In the genomic region with DNA sequence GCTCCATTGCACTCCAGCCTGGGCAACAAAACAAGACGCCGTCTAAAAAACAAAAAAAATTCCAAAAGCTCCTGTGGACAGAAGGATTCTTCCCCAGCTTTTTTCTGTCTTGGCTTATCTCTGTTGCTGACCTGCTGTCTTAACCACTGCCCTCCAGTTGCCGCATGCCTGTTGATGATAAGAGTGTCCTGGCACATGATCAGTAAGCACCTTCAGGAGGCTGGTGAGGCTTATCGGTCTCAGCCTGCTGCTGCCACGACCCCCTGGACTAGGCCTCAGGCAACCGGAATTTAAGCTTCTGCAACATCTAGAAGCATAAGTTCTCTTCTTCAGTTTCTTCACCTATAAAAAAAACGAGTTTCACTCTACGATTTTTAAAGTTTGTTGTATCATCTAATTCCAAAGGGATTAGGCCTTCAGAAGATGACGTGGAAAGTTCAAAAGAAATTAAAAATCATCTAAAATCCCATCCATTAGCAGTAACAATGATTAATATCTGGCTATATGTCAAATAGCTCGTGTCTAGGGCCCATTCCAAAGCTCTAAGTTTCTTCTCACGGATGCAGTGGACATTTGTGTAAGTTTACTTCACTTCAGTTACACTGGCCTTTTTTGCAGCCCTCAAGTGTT, we compare ENCODE assay signal across 1 cellular context.
TF ChIP-seq lines count a peak whose summit lies in the region.

No MANE protein-coding gene starts in this region.

TF ChIP-seq in K562, 482 proteins besides CTCF, POLR2A, EP300 and RAD21 (continued from another document and continues in another):
- TF ChIP-seq SMARCA5 (IDR thresholded peaks at IDR 0.05), result no peak
- TF ChIP-seq KDM2B (CRISPR knock-in tag; IDR thresholded peaks at IDR 0.05), result no peak; the same call in 1 of the 2 replicates
- peak in 1 of 2 experiments; percentile 56; a peak in 2 of 4 replicates for TF ChIP-seq FOXA3 (CRISPR knock-in tag; conservative IDR thresholded peaks at IDR 0.05 in 1 of 2, IDR thresholded peaks at IDR 0.05 in 1 of 2)
- no peak for TF ChIP-seq FOXP1 (CRISPR knock-in tag; IDR thresholded peaks at IDR 0.05)
- TF ChIP-seq ZNF23 (CRISPR knock-in tag; IDR thresholded peaks at IDR 0.05), result peak; percentile 70; the same call in 1 of the 2 replicates
- TF ChIP-seq, protein P1, sequence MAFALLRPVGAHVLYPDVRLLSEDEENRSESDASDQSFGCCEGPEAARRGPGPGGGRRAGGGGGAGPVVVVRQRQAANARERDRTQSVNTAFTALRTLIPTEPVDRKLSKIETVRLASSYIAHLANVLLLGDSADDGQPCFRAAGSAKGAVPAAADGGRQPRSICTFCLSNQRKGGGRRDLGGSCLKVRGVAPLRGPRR (CRISPR knock-in tag; IDR thresholded peaks at IDR 0.05), result no peak
- TF ChIP-seq, protein P2, sequence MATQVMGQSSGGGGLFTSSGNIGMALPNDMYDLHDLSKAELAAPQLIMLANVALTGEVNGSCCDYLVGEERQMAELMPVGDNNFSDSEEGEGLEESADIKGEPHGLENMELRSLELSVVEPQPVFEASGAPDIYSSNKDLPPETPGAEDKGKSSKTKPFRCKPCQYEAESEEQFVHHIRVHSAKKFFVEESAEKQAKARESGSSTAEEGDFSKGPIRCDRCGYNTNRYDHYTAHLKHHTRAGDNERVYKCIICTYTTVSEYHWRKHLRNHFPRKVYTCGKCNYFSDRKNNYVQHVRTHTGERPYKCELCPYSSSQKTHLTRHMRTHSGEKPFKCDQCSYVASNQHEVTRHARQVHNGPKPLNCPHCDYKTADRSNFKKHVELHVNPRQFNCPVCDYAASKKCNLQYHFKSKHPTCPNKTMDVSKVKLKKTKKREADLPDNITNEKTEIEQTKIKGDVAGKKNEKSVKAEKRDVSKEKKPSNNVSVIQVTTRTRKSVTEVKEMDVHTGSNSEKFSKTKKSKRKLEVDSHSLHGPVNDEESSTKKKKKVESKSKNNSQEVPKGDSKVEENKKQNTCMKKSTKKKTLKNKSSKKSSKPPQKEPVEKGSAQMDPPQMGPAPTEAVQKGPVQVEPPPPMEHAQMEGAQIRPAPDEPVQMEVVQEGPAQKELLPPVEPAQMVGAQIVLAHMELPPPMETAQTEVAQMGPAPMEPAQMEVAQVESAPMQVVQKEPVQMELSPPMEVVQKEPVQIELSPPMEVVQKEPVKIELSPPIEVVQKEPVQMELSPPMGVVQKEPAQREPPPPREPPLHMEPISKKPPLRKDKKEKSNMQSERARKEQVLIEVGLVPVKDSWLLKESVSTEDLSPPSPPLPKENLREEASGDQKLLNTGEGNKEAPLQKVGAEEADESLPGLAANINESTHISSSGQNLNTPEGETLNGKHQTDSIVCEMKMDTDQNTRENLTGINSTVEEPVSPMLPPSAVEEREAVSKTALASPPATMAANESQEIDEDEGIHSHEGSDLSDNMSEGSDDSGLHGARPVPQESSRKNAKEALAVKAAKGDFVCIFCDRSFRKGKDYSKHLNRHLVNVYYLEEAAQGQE (CRISPR knock-in tag; IDR thresholded peaks at IDR 0.05; ENCODE audit: low read depth), result no peak
- TF ChIP-seq ZNF175 (CRISPR knock-in tag; IDR thresholded peaks at IDR 0.05; ENCODE audit: low read depth), result peak; percentile 89
- peak; percentile 95 for TF ChIP-seq ZBTB7A (IDR thresholded peaks at IDR 0.05; ENCODE audit: borderline replicate concordance, control insufficient read depth, low read depth, low read length)
- peak; percentile 74 for TF ChIP-seq ZNF239 (CRISPR knock-in tag; IDR thresholded peaks at IDR 0.05)
- TF ChIP-seq TAF7 (tag; IDR thresholded peaks at IDR 0.05), result no peak
- TF ChIP-seq MAFG (tag; conservative IDR thresholded peaks at IDR 0.05), result peak; percentile 71
- TF ChIP-seq ZNF121 (CRISPR knock-in tag; conservative IDR thresholded peaks at IDR 0.05), result no peak
- peak; percentile 99 for TF ChIP-seq GATA2 (CRISPR knock-in tag; IDR thresholded peaks at IDR 0.05)
- TF ChIP-seq ZNF586 (CRISPR knock-in tag; conservative IDR thresholded peaks at IDR 0.05), result no peak; the same call in 1 of the 2 replicates
- TF ChIP-seq FOXK2 (conservative IDR thresholded peaks at IDR 0.05 in 1 of 2, IDR thresholded peaks at IDR 0.05 in 1 of 2; ENCODE audit: low read depth in 2 of 2), result peak; percentile 65 to 76; a peak in 3 of 4 replicates
- TF ChIP-seq, protein P3, sequence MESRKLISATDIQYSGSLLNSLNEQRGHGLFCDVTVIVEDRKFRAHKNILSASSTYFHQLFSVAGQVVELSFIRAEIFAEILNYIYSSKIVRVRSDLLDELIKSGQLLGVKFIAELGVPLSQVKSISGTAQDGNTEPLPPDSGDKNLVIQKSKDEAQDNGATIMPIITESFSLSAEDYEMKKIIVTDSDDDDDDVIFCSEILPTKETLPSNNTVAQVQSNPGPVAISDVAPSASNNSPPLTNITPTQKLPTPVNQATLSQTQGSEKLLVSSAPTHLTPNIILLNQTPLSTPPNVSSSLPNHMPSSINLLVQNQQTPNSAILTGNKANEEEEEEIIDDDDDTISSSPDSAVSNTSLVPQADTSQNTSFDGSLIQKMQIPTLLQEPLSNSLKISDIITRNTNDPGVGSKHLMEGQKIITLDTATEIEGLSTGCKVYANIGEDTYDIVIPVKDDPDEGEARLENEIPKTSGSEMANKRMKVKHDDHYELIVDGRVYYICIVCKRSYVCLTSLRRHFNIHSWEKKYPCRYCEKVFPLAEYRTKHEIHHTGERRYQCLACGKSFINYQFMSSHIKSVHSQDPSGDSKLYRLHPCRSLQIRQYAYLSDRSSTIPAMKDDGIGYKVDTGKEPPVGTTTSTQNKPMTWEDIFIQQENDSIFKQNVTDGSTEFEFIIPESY (CRISPR knock-in tag; IDR thresholded peaks at IDR 0.05), result peak; percentile 66; the same call in 1 of the 2 replicates
- peak; percentile 56; the same call in 1 of the 2 replicates for TF ChIP-seq ZNF445 (CRISPR knock-in tag; IDR thresholded peaks at IDR 0.05; ENCODE audit: low read depth)
- no peak for TF ChIP-seq SUPT5H (IDR thresholded peaks at IDR 0.05)
- TF ChIP-seq POLR2G (IDR thresholded peaks at IDR 0.05; ENCODE audit: low read depth, low read length), result no peak
- TF ChIP-seq, protein P4, sequence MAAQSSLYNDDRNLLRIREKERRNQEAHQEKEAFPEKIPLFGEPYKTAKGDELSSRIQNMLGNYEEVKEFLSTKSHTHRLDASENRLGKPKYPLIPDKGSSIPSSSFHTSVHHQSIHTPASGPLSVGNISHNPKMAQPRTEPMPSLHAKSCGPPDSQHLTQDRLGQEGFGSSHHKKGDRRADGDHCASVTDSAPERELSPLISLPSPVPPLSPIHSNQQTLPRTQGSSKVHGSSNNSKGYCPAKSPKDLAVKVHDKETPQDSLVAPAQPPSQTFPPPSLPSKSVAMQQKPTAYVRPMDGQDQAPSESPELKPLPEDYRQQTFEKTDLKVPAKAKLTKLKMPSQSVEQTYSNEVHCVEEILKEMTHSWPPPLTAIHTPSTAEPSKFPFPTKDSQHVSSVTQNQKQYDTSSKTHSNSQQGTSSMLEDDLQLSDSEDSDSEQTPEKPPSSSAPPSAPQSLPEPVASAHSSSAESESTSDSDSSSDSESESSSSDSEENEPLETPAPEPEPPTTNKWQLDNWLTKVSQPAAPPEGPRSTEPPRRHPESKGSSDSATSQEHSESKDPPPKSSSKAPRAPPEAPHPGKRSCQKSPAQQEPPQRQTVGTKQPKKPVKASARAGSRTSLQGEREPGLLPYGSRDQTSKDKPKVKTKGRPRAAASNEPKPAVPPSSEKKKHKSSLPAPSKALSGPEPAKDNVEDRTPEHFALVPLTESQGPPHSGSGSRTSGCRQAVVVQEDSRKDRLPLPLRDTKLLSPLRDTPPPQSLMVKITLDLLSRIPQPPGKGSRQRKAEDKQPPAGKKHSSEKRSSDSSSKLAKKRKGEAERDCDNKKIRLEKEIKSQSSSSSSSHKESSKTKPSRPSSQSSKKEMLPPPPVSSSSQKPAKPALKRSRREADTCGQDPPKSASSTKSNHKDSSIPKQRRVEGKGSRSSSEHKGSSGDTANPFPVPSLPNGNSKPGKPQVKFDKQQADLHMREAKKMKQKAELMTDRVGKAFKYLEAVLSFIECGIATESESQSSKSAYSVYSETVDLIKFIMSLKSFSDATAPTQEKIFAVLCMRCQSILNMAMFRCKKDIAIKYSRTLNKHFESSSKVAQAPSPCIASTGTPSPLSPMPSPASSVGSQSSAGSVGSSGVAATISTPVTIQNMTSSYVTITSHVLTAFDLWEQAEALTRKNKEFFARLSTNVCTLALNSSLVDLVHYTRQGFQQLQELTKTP (IDR thresholded peaks at IDR 0.05; ENCODE audit: low read depth in 1 of 2, partially characterized antibody in 2 of 2), result peak; percentile 71 to 95
- no peak for TF ChIP-seq ZNF57 (CRISPR knock-in tag; IDR thresholded peaks at IDR 0.05)
- TF ChIP-seq CCNT2 (IDR thresholded peaks at IDR 0.05; ENCODE audit: borderline replicate concordance, extremely low read depth, insufficient read length, low read depth, low read length), result peak; percentile 98
- no peak for TF ChIP-seq TAF15 (IDR thresholded peaks at IDR 0.05; ENCODE audit: low read depth, low read length)
- TF ChIP-seq MBD2 (IDR thresholded peaks at IDR 0.05; ENCODE audit: borderline replicate concordance, low read depth), result peak; percentile 86
- no peak for TF ChIP-seq EWSR1 (IDR thresholded peaks at IDR 0.05; ENCODE audit: borderline replicate concordance, low read depth, partially characterized antibody)
- TF ChIP-seq HNRNPLL (IDR thresholded peaks at IDR 0.05; ENCODE audit: low read depth, low read length, poor library complexity, severe bottlenecking), result no peak
- TF ChIP-seq HMGN3 (IDR thresholded peaks at IDR 0.05; ENCODE audit: borderline replicate concordance, extremely low read depth, insufficient read length, low read depth, low read length), result peak; percentile 96
- TF ChIP-seq, protein P5, sequence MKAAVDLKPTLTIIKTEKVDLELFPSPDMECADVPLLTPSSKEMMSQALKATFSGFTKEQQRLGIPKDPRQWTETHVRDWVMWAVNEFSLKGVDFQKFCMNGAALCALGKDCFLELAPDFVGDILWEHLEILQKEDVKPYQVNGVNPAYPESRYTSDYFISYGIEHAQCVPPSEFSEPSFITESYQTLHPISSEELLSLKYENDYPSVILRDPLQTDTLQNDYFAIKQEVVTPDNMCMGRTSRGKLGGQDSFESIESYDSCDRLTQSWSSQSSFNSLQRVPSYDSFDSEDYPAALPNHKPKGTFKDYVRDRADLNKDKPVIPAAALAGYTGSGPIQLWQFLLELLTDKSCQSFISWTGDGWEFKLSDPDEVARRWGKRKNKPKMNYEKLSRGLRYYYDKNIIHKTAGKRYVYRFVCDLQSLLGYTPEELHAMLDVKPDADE (conservative IDR thresholded peaks at IDR 0.05; ENCODE audit: control insufficient read depth, low read depth, low read length), result peak; percentile 91
- TF ChIP-seq CHD1 (IDR thresholded peaks at IDR 0.05; ENCODE audit: low read length), result no peak
- TF ChIP-seq MTF1 (CRISPR knock-in tag; IDR thresholded peaks at IDR 0.05; ENCODE audit: borderline replicate concordance), result no peak
- TF ChIP-seq, protein P6, sequence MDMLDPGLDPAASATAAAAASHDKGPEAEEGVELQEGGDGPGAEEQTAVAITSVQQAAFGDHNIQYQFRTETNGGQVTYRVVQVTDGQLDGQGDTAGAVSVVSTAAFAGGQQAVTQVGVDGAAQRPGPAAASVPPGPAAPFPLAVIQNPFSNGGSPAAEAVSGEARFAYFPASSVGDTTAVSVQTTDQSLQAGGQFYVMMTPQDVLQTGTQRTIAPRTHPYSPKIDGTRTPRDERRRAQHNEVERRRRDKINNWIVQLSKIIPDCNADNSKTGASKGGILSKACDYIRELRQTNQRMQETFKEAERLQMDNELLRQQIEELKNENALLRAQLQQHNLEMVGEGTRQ (CRISPR knock-in tag; IDR thresholded peaks at IDR 0.05), result peak; percentile 45
- TF ChIP-seq PTRF (tag; IDR thresholded peaks at IDR 0.05), result no peak
- no peak for TF ChIP-seq PCBP2 (IDR thresholded peaks at IDR 0.05; ENCODE audit: low read depth, low read length, poor library complexity, severe bottlenecking)
- peak; percentile 88; the same call in 1 of the 2 replicates for TF ChIP-seq ZNF668 (CRISPR knock-in tag; IDR thresholded peaks at IDR 0.05)
- TF ChIP-seq POLR2H (tag; IDR thresholded peaks at IDR 0.05; ENCODE audit: low read depth), result no peak
- TF ChIP-seq, protein P7, sequence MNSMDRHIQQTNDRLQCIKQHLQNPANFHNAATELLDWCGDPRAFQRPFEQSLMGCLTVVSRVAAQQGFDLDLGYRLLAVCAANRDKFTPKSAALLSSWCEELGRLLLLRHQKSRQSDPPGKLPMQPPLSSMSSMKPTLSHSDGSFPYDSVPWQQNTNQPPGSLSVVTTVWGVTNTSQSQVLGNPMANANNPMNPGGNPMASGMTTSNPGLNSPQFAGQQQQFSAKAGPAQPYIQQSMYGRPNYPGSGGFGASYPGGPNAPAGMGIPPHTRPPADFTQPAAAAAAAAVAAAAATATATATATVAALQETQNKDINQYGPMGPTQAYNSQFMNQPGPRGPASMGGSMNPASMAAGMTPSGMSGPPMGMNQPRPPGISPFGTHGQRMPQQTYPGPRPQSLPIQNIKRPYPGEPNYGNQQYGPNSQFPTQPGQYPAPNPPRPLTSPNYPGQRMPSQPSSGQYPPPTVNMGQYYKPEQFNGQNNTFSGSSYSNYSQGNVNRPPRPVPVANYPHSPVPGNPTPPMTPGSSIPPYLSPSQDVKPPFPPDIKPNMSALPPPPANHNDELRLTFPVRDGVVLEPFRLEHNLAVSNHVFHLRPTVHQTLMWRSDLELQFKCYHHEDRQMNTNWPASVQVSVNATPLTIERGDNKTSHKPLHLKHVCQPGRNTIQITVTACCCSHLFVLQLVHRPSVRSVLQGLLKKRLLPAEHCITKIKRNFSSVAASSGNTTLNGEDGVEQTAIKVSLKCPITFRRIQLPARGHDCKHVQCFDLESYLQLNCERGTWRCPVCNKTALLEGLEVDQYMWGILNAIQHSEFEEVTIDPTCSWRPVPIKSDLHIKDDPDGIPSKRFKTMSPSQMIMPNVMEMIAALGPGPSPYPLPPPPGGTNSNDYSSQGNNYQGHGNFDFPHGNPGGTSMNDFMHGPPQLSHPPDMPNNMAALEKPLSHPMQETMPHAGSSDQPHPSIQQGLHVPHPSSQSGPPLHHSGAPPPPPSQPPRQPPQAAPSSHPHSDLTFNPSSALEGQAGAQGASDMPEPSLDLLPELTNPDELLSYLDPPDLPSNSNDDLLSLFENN (IDR thresholded peaks at IDR 0.05; ENCODE audit: low read depth in 2 of 2, low read length in 2 of 2), result peak in 1 of 2 experiments; percentile 99; a peak in 2 of 4 replicates
- TF ChIP-seq, protein P8, sequence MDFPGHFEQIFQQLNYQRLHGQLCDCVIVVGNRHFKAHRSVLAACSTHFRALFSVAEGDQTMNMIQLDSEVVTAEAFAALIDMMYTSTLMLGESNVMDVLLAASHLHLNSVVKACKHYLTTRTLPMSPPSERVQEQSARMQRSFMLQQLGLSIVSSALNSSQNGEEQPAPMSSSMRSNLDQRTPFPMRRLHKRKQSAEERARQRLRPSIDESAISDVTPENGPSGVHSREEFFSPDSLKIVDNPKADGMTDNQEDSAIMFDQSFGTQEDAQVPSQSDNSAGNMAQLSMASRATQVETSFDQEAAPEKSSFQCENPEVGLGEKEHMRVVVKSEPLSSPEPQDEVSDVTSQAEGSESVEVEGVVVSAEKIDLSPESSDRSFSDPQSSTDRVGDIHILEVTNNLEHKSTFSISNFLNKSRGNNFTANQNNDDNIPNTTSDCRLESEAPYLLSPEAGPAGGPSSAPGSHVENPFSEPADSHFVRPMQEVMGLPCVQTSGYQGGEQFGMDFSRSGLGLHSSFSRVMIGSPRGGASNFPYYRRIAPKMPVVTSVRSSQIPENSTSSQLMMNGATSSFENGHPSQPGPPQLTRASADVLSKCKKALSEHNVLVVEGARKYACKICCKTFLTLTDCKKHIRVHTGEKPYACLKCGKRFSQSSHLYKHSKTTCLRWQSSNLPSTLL (IDR thresholded peaks at IDR 0.05), result 0 out of 2 replicates have a peak, but pooled peaks have one; percentile 35
- no peak for TF ChIP-seq SREBF1 (IDR thresholded peaks at IDR 0.05; ENCODE audit: borderline replicate concordance, low read depth, low read length)
- TF ChIP-seq ZNF146 (CRISPR knock-in tag; IDR thresholded peaks at IDR 0.05; ENCODE audit: unreplicated experiment), result no peak
- TF ChIP-seq TAL1 (IDR thresholded peaks at IDR 0.05), result peak; percentile 100
- TF ChIP-seq GTF2E2 (tag; IDR thresholded peaks at IDR 0.05), result no peak
- TF ChIP-seq PTBP1 (IDR thresholded peaks at IDR 0.05; ENCODE audit: low read depth, low read length), result no peak
- no peak for TF ChIP-seq HDAC6 (IDR thresholded peaks at IDR 0.05; ENCODE audit: low read depth, low read length)
